9 cellular contexts compared by ENCODE assay signal in genomic region chr5:135578685-135579341, GRCh38. TPM values are rescaled to one million over a fixed set of nuclear protein-coding genes. Genes with fewer than 3 reads are reported as not detected.
A peak's percentile ranks its signal among the peaks of the same experiment; 100 is the strongest.
DNase-seq lines count a peak whose midpoint lies in the region; ATAC-seq and TF ChIP-seq lines count a peak whose summit lies in the region.
"Had no signal": no experiment of that assay in that cellular context is flagged by ENCODE, and none has a peak within 500 bp of the region (broad histone marks: within the 10 kb centered on the region; RNA-seq: fewer than 3 reads in every experiment).

TSS of gene CXCL14 (minus strand) at chr5:135578991. CDS start at chr5:135578778, 213 bp downstream.

- CTCF ChIA-PET in PC-9 (lab: Charles Lee) = no interaction called here

- H3K27me3 Mint-ChIP-seq in activated naive CD8-positive, alpha-beta T cell treated with anti-CD3 and anti-CD28 coated beads, Interleukin-2, amount 50 U/mL, for 24 hours = peaks cover 45% of the 10 kb centered on the region

- H3K9me3 ChIP-seq in right cardiac atrium (ENCODE audit: control insufficient read depth, low read length) (no peaks in the 10 kb centered on the region), gastrocnemius medialis (no peaks in the 10 kb centered on the region), PC-9 (ENCODE audit: insufficient read depth, low read depth) (no peaks in the 10 kb centered on the region)

- H2AFZ ChIP-seq in PC-9 = no peak within 1 kb of the TSS

- H3K4me1 Mint-ChIP-seq in activated naive CD8-positive, alpha-beta T cell treated with anti-CD3 and anti-CD28 coated beads, Interleukin-2, amount 50 U/mL, for 24 hours = no peaks in the 10 kb centered on the region

- BruUV-seq in PC-9 (replicated peaks; lab: Mats Ljungman, UMichigan) = no TSS peak

- ATAC-seq in activated naive CD8-positive, alpha-beta T cell treated with anti-CD3 and anti-CD28 coated beads, Interleukin-2, amount 50 U/mL, for 24 hours = peak; percentile 63
- ATAC-seq in right cardiac atrium (peak; percentile 19 to 63), gastrocnemius medialis (peak; percentile 71 to 82), HG03095 (IDR thresholded peaks at IDR 0.05; ENCODE audit: unreplicated experiment) (no peak)

- intact Hi-C loops in right cardiac atrium (cut with DNase I) = no loop called here
- intact Hi-C loops in gastrocnemius medialis (cut with DNase I; ENCODE audit: low total_unique reads) = no loop called here
- intact Hi-C loops in PC-9 (cut with micrococcal nuclease; ENCODE audit: unreplicated experiment) = no loop called here

- no peaks in the 10 kb centered on the region for H4K20me1 ChIP-seq in PC-9 (ENCODE audit: insufficient read depth)

- WGBS in right cardiac atrium = under 1% methylated on average over 68 of the region's 68 CpGs

- no peak within 1 kb of the TSS for H3K27ac ChIP-seq in right cardiac atrium (ENCODE audit: low read length)
- H3K27ac ChIP-seq in gastrocnemius medialis = peak within 1 kb of the TSS in 3 of 4 donors; percentile 42 to 64 (median 43)
- H3K27ac ChIP-seq in PC-9 = no peak within 1 kb of the TSS

- TF ChIP-seq POLR2A in gastrocnemius medialis (IDR thresholded peaks at IDR 0.05) = peak; percentile 12 to 46

- H3K27me3 ChIP-seq in right cardiac atrium (ENCODE audit: control insufficient read depth, insufficient read depth) (no peaks in the 10 kb centered on the region), gastrocnemius medialis (peaks cover 28 to 44% (median 42%) of the 10 kb centered on the region in 3 donors), PC-9 (ENCODE audit: insufficient read depth, low read depth) (peaks cover 80% of the 10 kb centered on the region)

- H3K9me3 Mint-ChIP-seq in activated naive CD8-positive, alpha-beta T cell treated with anti-CD3 and anti-CD28 coated beads, Interleukin-2, amount 50 U/mL, for 24 hours = no peaks in the 10 kb centered on the region

- H3K36me3 Mint-ChIP-seq in activated naive CD8-positive, alpha-beta T cell treated with anti-CD3 and anti-CD28 coated beads, Interleukin-2, amount 50 U/mL, for 24 hours (ENCODE audit: low read depth) = no peaks in the 10 kb centered on the region

- TF ChIP-seq CTCF in gastrocnemius medialis (IDR thresholded peaks at IDR 0.05 in 4 of 5, conservative IDR thresholded peaks at IDR 0.05 in 1 of 5) = no peak
- TF ChIP-seq CTCF in PC-9 (conservative IDR thresholded peaks at IDR 0.05) = no peak

- H3K4me1 ChIP-seq in right cardiac atrium (ENCODE audit: control insufficient read depth, insufficient read depth, low read length) = no peaks in the 10 kb centered on the region
- no peaks in the 10 kb centered on the region for H3K4me1 ChIP-seq in gastrocnemius medialis
- H3K4me1 ChIP-seq in PC-9 (replicated peaks; ENCODE audit: insufficient read depth) = no peaks in the 10 kb centered on the region

- H3K79me2 ChIP-seq in PC-9 (ENCODE audit: low read depth) = no peaks in the 10 kb centered on the region

- no peak within 1 kb of the TSS for H3K4me3 Mint-ChIP-seq in activated naive CD8-positive, alpha-beta T cell treated with anti-CD3 and anti-CD28 coated beads, Interleukin-2, amount 50 U/mL, for 24 hours

- H3K27ac Mint-ChIP-seq in activated naive CD8-positive, alpha-beta T cell treated with anti-CD3 and anti-CD28 coated beads, Interleukin-2, amount 50 U/mL, for 24 hours = no peak within 1 kb of the TSS

- DNase-seq in activated CD4-positive, alpha-beta T cell treated with anti-CD3 and anti-CD28 coated beads, Interleukin-2, amount 50 U/mL, for 48 hours = peak; percentile 11 to 15
- no peak for DNase-seq in activated CD4-positive, alpha-beta T cell treated with anti-CD3 and anti-CD28 coated beads for 1 hour
- DNase-seq in activated naive CD8-positive, alpha-beta T cell treated with anti-CD3 and anti-CD28 coated beads, Interleukin-2, amount 50 U/mL, for 24 hours = peak; percentile 27
- DNase-seq in right cardiac atrium (peak in 2 of 3 donors; percentile 51 to 54), gastrocnemius medialis (peak; percentile 45 to 52), PC-9 (no peak), HK-2 (ENCODE audit: unreplicated experiment) (no peak)
- DNase-seq: DND-41 had no signal

- in situ Hi-C loops in gastrocnemius medialis (cut with MboI; ENCODE audit: low sequenced_read_pairs in 4 of 4) = no loop called here

- no peaks in the 10 kb centered on the region for H3K9me2 ChIP-seq in PC-9 (ENCODE audit: insufficient read depth)

- H3K4me3 ChIP-seq in right cardiac atrium (ENCODE audit: low read length) = no peak within 1 kb of the TSS
- peak within 1 kb of the TSS; percentile 34 to 48 (median 44) for H3K4me3 ChIP-seq in gastrocnemius medialis
- H3K4me3 ChIP-seq in PC-9 = no peak within 1 kb of the TSS

- H3K36me3 ChIP-seq in gastrocnemius medialis = no peaks in the 10 kb centered on the region
- H3K36me3 ChIP-seq in PC-9 (ENCODE audit: low read depth) = no peaks in the 10 kb centered on the region

- no peaks in the 10 kb centered on the region for H3F3A ChIP-seq in PC-9 (ENCODE audit: insufficient read depth, low read depth)

- POLR2A ChIA-PET in PC-9 (lab: Charles Lee; ENCODE audit: unreplicated experiment) = no interaction called here

- H3K4me2 ChIP-seq in PC-9 = no peak within 1 kb of the TSS

RNA-seq across cellular contexts. Expression of gene CXCL14, which starts in this region (rescaled TPM):
- total RNA-seq in right cardiac atrium (1 to 10 TPM in 1 of 4 donors, under 1 TPM in 1, not detected in 2; 0.85 to 8.9 TPM), gastrocnemius medialis (10 to 100 TPM in 3 of 4 donors, 1 to 10 TPM in 1; 2.3 to 96.2 (median 17.8) TPM), PC-9 (2021) (not detected in 2 replicates)
- polyA plus RNA-seq in right cardiac atrium = 4.5 TPM

Comparison
In these comparisons a context has a peak if more than half of its experiments do, and no peak if none do; other contexts are left out.
1. DNase-seq: peak in activated CD4-positive, alpha-beta T cell treated with anti-CD3 and anti-CD28 coated beads, Interleukin-2, amount 50 U/mL, for 48 hours (2 of 2), activated naive CD8-positive, alpha-beta T cell treated with anti-CD3 and anti-CD28 coated beads, Interleukin-2, amount 50 U/mL, for 24 hours (single experiment), right cardiac atrium (2 of 3) and gastrocnemius medialis (2 of 2); none in activated CD4-positive, alpha-beta T cell treated with anti-CD3 and anti-CD28 coated beads for 1 hour (single experiment), PC-9 (0 of 2) and HK-2 (single experiment).
2. H3K27ac ChIP-seq: peak in gastrocnemius medialis (3 of 4); none in right cardiac atrium (single experiment) and PC-9 (single experiment).
3. H3K4me3 ChIP-seq: peak in gastrocnemius medialis (4 of 4); none in right cardiac atrium (single experiment) and PC-9 (single experiment).